In genomic region chr2:111247491-111247890, GRCh38 we compare ENCODE assay signal across 1 cellular context.
TF ChIP-seq lines count a peak whose summit lies in the region.

No MANE protein-coding gene starts in this region.

TF ChIP-seq in HepG2, 621 proteins besides CTCF, POLR2A, EP300 and RAD21 (continued from another document):
- TF ChIP-seq ZNF543 (CRISPR knock-in tag; IDR thresholded peaks at IDR 0.05) = no peak
- no peak for TF ChIP-seq HCFC1 (IDR thresholded peaks at IDR 0.05; ENCODE audit: low read depth, low read length)
- TF ChIP-seq ZNF839 (CRISPR knock-in tag; IDR thresholded peaks at IDR 0.05; ENCODE audit: borderline replicate concordance) = no peak
